23 cellular contexts compared by ENCODE assay signal in genomic region chr1:76018045-76018444, GRCh38. TPM values are rescaled to one million over a fixed set of nuclear protein-coding genes. Genes with fewer than 3 reads are reported as not detected.
A peak's percentile ranks its signal among the peaks of the same experiment; 100 is the strongest.
DNase-seq lines count a peak whose midpoint lies in the region; ATAC-seq and TF ChIP-seq lines count a peak whose summit lies in the region.
"Had no signal": no experiment of that assay in that cellular context is flagged by ENCODE, and none has a peak within 500 bp of the region (broad histone marks: within the 10 kb centered on the region; RNA-seq: fewer than 3 reads in every experiment).

No MANE protein-coding gene starts in this region.

- no peak overlapping the region for H3K18ac ChIP-seq in mesendoderm (ENCODE audit: low read length)

- TF ChIP-seq CTCF in BE2C (IDR thresholded peaks at IDR 0.05; ENCODE audit: low read depth, low read length) = no peak

- peak; percentile 4 for DNase-seq in BE2C
- peak; percentile 34 for DNase-seq in M059J (ENCODE audit: low read depth)
- no peak for DNase-seq in mesendoderm
- no peak for DNase-seq in SKM-1 (lab: John Stamatoyannopoulos, UW; ENCODE audit: unreplicated experiment)
- no peak for DNase-seq in DMS53 treated with DMSO at 0.1 percent for 48 hours (lab: John Stamatoyannopoulos, UW; ENCODE audit: unreplicated experiment)
- DNase-seq: 8988T; ACHN; AML-193; C1 segment of cervical spinal cord; Caco-2; CD4-positive, CD25-positive, alpha-beta regulatory T cell; CD8-positive, alpha-beta T cell; DMS153; DMS79; EL; GDM1; GM23248; H9 had no signal

- no peak overlapping the region for H2BK15ac ChIP-seq in mesendoderm (replicated peaks; ENCODE audit: low read depth)

- H2BK120ac ChIP-seq in mesendoderm (ENCODE audit: low read depth, low read length) = no peak overlapping the region

- WGBS in mesendoderm (ENCODE audit: extremely low coverage, insufficient coverage, low lambda C conversion rate) = no CpG with 5 or more reads among the region's 2 CpGs

- no peak overlapping the region for H3K9ac ChIP-seq in mesendoderm (ENCODE audit: low read length)
- H3K9ac ChIP-seq: GM23248 had no signal

- no peak overlapping the region for H3K23ac ChIP-seq in mesendoderm (ENCODE audit: low read length)

- H4K5ac ChIP-seq in mesendoderm (ENCODE audit: low read length) = no peak overlapping the region

- H3K36me3 ChIP-seq in BE2C (no peaks in the 10 kb centered on the region), mesendoderm (ENCODE audit: control insufficient read depth, insufficient read depth, low read length) (no peaks in the 10 kb centered on the region)

- no peak overlapping the region for H3K4me3 ChIP-seq in BE2C (ENCODE audit: low read depth, low read length)
- H3K4me3 ChIP-seq in mesendoderm (ENCODE audit: low read length) = no peak overlapping the region
- H3K4me3 ChIP-seq: A549, GM12878, GM23248 had no signal

- H3K27me3 ChIP-seq in BE2C (no peaks in the 10 kb centered on the region), mesendoderm (ENCODE audit: insufficient read depth, low read length, poor library complexity) (no peaks in the 10 kb centered on the region)

- no peak overlapping the region for H3K27ac ChIP-seq in mesendoderm (ENCODE audit: low read depth, low read length)
- H3K27ac ChIP-seq: A549, GM23248 had no signal

- peak overlapping the region; percentile 12 for H2BK5ac ChIP-seq in mesendoderm (ENCODE audit: low read length)

- no peak overlapping the region for H4K8ac ChIP-seq in mesendoderm (ENCODE audit: low read depth, low read length)

- no peaks in the 10 kb centered on the region for H3K79me2 ChIP-seq in mesendoderm (ENCODE audit: control insufficient read depth, insufficient read depth, low read length)

- no peaks in the 10 kb centered on the region for H3K79me1 ChIP-seq in mesendoderm (ENCODE audit: low read length)

- ATAC-seq in SK-N-SH treated with all-trans-retinoic acid at 6 μM for 48 hours (peak; percentile 82), HG03469 (IDR thresholded peaks at IDR 0.05; ENCODE audit: unreplicated experiment) (no peak)
- ATAC-seq: A549; CD8-positive, alpha-beta T cell; GM12878; HCT116 had no signal

- H3K56ac ChIP-seq in mesendoderm (ENCODE audit: low read length) = no peak overlapping the region

- no peak overlapping the region for H3K4ac ChIP-seq in mesendoderm (ENCODE audit: low read depth, low read length)

- H3K9me3 ChIP-seq in BE2C = no peaks in the 10 kb centered on the region
- H3K9me3 ChIP-seq: A549, Caco-2 had no signal

- no peak overlapping the region for H2AK5ac ChIP-seq in mesendoderm (ENCODE audit: low read length)

- H3K4me2 ChIP-seq in mesendoderm (ENCODE audit: low read length) = no peak overlapping the region
- H3K4me2 ChIP-seq: A549 had no signal

- H3K4me1 ChIP-seq in BE2C (no peaks in the 10 kb centered on the region), mesendoderm (ENCODE audit: control insufficient read depth, low read depth, low read length) (no peaks in the 10 kb centered on the region)
- H3K4me1 ChIP-seq: A549, Caco-2 had no signal

TF ChIP-seq in SK-N-SH treated with all-trans-retinoic acid at 6 μM for 48 hours, 23 proteins besides CTCF, POLR2A, EP300 and RAD21:
- TF ChIP-seq ISL1 (CRISPR knock-in tag; IDR thresholded peaks at IDR 0.05) (peak; percentile 32; the same call in 1 of the 2 replicates), SNAI2 (CRISPR knock-in tag; IDR thresholded peaks at IDR 0.05) (no peak)

RNA-seq across cellular contexts. Expression of gene ST6GALNAC3, which starts 56.5 kb away (rescaled TPM):
- polyA plus RNA-seq in BE2C (2012; ENCODE audit: insufficient read depth, insufficient read length, low read depth) = 1.4 TPM
- total RNA-seq in M059J (2014; rRNA removed; shearing (Covaris generic)) = 0.05 TPM in 1 of 2 replicates, not detected in the other
- 4.6 TPM for polyA plus RNA-seq in mesendoderm (2013, experiment 1 of 2)
- 4.5 TPM for polyA plus RNA-seq in mesendoderm (2013, experiment 2 of 2)
- total RNA-seq: GM23248 had no signal
- polyA plus RNA-seq: GM23248 had no signal

Comparison
In these comparisons a context has a peak if more than half of its experiments do, and no peak if none do; other contexts are left out.
1. DNase-seq: peak in BE2C (single experiment) and M059J (single experiment); none in mesendoderm (single experiment), SKM-1 (single experiment) and DMS53 treated with DMSO at 0.1 percent for 48 hours (single experiment).